In genomic region chr17:49997256-49997735, GRCh38 we compare ENCODE assay signal across 12 cellular contexts. TPM values are rescaled to one million over a fixed set of nuclear protein-coding genes. Genes with fewer than 3 reads are reported as not detected.
DNase-seq lines count a peak whose midpoint lies in the region; ATAC-seq and TF ChIP-seq lines count a peak whose summit lies in the region.
"Had no signal": no experiment of that assay in that cellular context is flagged by ENCODE, and none has a peak within 500 bp of the region (broad histone marks: within the 10 kb centered on the region; RNA-seq: fewer than 3 reads in every experiment).

No MANE protein-coding gene starts in this region.

- no peak for TF ChIP-seq POLR2A in stomach (IDR thresholded peaks at IDR 0.05)

- no peak for TF ChIP-seq CTCF in stomach (IDR thresholded peaks at IDR 0.05)

- ATAC-seq in GM21360 (IDR thresholded peaks at IDR 0.05; ENCODE audit: unreplicated experiment) (no peak), GM21723 (IDR thresholded peaks at IDR 0.05; ENCODE audit: unreplicated experiment) (no peak)

- H3K9me3 ChIP-seq in stomach = no peaks in the 10 kb centered on the region
- H3K9me3 ChIP-seq: prostate gland had no signal

- intact Hi-C loops in stomach (cut with DNase I; ENCODE audit: low total_unique reads) = loop anchor here (5.0 kb wide), 2 partner anchors 45 to 135 kb away; no protein-coding TSS in a partner anchor

- TF ChIP-seq EP300 in stomach (IDR thresholded peaks at IDR 0.05) = no peak

- no peak overlapping the region for H3K27ac ChIP-seq in stomach
- H3K27ac ChIP-seq: prostate gland had no signal

- peaks cover 28 to 46% (median 41%) of the 10 kb centered on the region in 4 donors for H3K4me1 ChIP-seq in stomach

- H3K36me3 ChIP-seq in stomach = no peaks in the 10 kb centered on the region
- H3K36me3 ChIP-seq: prostate gland had no signal

- DNase-seq in stimulated activated CD4-positive, alpha-beta T cell treated with anti-CD3 and anti-CD28 coated beads, Interleukin-15, amount 100 ng/mL, for 24 hours = peak; percentile 29
- no peak for DNase-seq in stimulated activated CD4-positive, alpha-beta T cell treated with anti-CD3 and anti-CD28 coated beads, Interleukin-4, amount 100 ng/mL, for 4 hours
- DNase-seq in SW480 (ENCODE audit: low spot score) = peak; percentile 45
- peak; percentile 60 for DNase-seq in islet precursor cell
- DNase-seq in cortex of kidney (lab: John Stamatoyannopoulos, UW) = no peak
- DNase-seq in stomach = no peak
- DNase-seq: NCI-H526 treated with DMSO at 0.1 percent for 48 hours had no signal

- peaks cover 12 to 98% (median 82%) of the 10 kb centered on the region in 3 donors for H3K27me3 ChIP-seq in stomach

- peak overlapping the region in 2 of 4 donors; percentile 42 to 53 for H3K4me3 ChIP-seq in stomach

- 12 to 24% (median 18%) methylated on average over 6 to 8 of the region's 8 CpGs for WGBS in stomach, 5 donors

RNA-seq across cellular contexts. Expression of gene DLX3, which starts 2.3 kb away (rescaled TPM):
- total RNA-seq in stomach = not detected
- under 1 TPM in 1 of 3 donors, not detected in 2; 0.68 TPM for polyA plus RNA-seq in stomach
- total RNA-seq: activated B cell treated with CpG ODN at 0.5 μM for 24 hours; CD4-positive, CD25-positive, alpha-beta regulatory T cell had no signal

RNA-seq across cellular contexts. Expression of gene DLX4, which starts 28.3 kb away (rescaled TPM):
- total RNA-seq in stomach = not detected
- under 1 TPM in 2 of 3 donors, not detected in 1; 0.31 to 0.40 TPM for polyA plus RNA-seq in stomach
- total RNA-seq: CD4-positive, CD25-positive, alpha-beta regulatory T cell; prostate gland had no signal
- polyA plus RNA-seq: CD4-positive, CD25-positive, alpha-beta regulatory T cell had no signal

RNA-seq across cellular contexts. Expression of gene ITGA3, which starts 58.6 kb away (rescaled TPM):
- total RNA-seq in stomach = 100 to 1,000 TPM in 4 of 5 donors, 10 to 100 TPM in 1; 33.6 to 698 (median 193) TPM
- polyA plus RNA-seq in stomach = 10 to 100 TPM in 2 of 3 donors, 1 to 10 TPM in 1; 6.9 to 37.5 (median 29.5) TPM

Comparison
In these comparisons a context has a peak if more than half of its experiments do, and no peak if none do; other contexts are left out.
1. DNase-seq: peak in stimulated activated CD4-positive, alpha-beta T cell treated with anti-CD3 and anti-CD28 coated beads, Interleukin-15, amount 100 ng/mL, for 24 hours (single experiment), SW480 (single experiment) and islet precursor cell (single experiment); none in stimulated activated CD4-positive, alpha-beta T cell treated with anti-CD3 and anti-CD28 coated beads, Interleukin-4, amount 100 ng/mL, for 4 hours (0 of 2), cortex of kidney (single experiment) and stomach (single experiment).